8 cellular contexts compared by ENCODE assay signal in the genomic region with DNA sequence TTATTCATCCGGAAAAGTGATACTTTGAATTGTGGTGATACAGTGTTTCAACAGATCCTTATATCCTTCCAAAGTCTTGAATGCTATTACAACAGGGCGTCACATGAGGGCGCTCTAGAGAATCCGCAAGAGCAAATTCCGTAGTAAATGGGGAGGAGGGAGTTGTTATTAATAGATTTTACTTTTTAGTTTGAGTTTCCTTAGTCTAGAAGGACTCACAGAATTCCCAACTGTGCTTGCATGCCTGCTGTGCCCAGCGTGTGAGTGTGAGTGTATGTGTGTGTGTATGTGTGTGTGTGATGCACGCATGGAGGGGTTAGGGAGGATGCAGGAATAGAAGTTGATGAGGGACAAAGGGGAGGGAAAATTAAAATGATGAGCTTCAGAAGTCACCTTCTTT.
DNase-seq lines count a peak whose midpoint lies in the region; ATAC-seq and FAIRE-seq lines count a peak whose summit lies in the region.

No MANE protein-coding gene starts in this region.

- peaks cover 22% of the 10 kb centered on the region for H3K4me1 ChIP-seq in SJCRH30
- H3K4me1 ChIP-seq in neuronal stem cell (ENCODE audit: control insufficient read depth in 2 of 2, insufficient read depth in 1 of 2, low read depth in 1 of 2, low read length in 2 of 2): peaks cover 16 to 17% of the 10 kb centered on the region in 2 donors

- no peak overlapping the region for H3K23ac ChIP-seq in neuronal stem cell (ENCODE audit: low read depth, low read length, poor library complexity)

- no peak overlapping the region for H2BK12ac ChIP-seq in neuronal stem cell (ENCODE audit: low read length)

- ATAC-seq in GM19455 (IDR thresholded peaks at IDR 0.05; ENCODE audit: unreplicated experiment): no peak

- H4K91ac ChIP-seq in neuronal stem cell (ENCODE audit: low read depth, low read length, poor library complexity): no peak overlapping the region

- H2AK5ac ChIP-seq in neuronal stem cell (ENCODE audit: low read depth, low read length): no peak overlapping the region

- H3K4ac ChIP-seq in neuronal stem cell (ENCODE audit: low read length): no peak overlapping the region

- H2BK5ac ChIP-seq in neuronal stem cell (ENCODE audit: low read length): no peak overlapping the region

- H3K36me3 ChIP-seq in SJCRH30 (no peaks in the 10 kb centered on the region), neuronal stem cell (replicated peaks in 1 of 2; ENCODE audit: control insufficient read depth in 2 of 2, insufficient read depth in 2 of 2, low read length in 2 of 2) (no peaks in the 10 kb centered on the region)

- H2BK120ac ChIP-seq in neuronal stem cell (ENCODE audit: low read depth, low read length): no peak overlapping the region

- no peak overlapping the region for H2BK15ac ChIP-seq in neuronal stem cell (ENCODE audit: low read length)

- H3K79me1 ChIP-seq in neuronal stem cell (ENCODE audit: low read depth, low read length): no peaks in the 10 kb centered on the region

- H3K27me3 ChIP-seq in SJCRH30 (no peaks in the 10 kb centered on the region), neuronal stem cell (ENCODE audit: control insufficient read depth in 3 of 3, insufficient read depth in 3 of 3, low read depth in 1 of 3, low read length in 3 of 3) (no peaks in the 10 kb centered on the region)

- H3K4me3 ChIP-seq in SJCRH30: no peak overlapping the region
- H3K4me3 ChIP-seq in neuronal stem cell (ENCODE audit: low read length in 2 of 2): no peak overlapping the region

- H3K9ac ChIP-seq in neuronal stem cell (ENCODE audit: low read depth, low read length, poor library complexity): no peak overlapping the region

- WGBS in neuronal stem cell (ENCODE audit: extremely low coverage in 2 of 2, insufficient read length in 2 of 2, insufficient replicate concordance in 1 of 2), 2 donors: no CpG with 5 or more reads among the region's 7 CpGs

- H3K27ac ChIP-seq in SJCRH30 (peak overlapping the region; percentile 71), neuronal stem cell (replicated peaks; ENCODE audit: low read length) (no peak overlapping the region)

- no peak for FAIRE-seq in urothelium cell line (lab: Jason Lieb, UNC)

- no peak overlapping the region for H4K8ac ChIP-seq in neuronal stem cell (ENCODE audit: low read depth, low read length)

- H3K9me3 ChIP-seq in SJCRH30 (replicated peaks) (no peaks in the 10 kb centered on the region), neuronal stem cell (replicated peaks in 1 of 2; ENCODE audit: control insufficient read depth in 2 of 2, insufficient read depth in 1 of 2, low read depth in 1 of 2, low read length in 2 of 2) (peaks cover 0 to 6% of the 10 kb centered on the region in 2 donors)

- H3K18ac ChIP-seq in neuronal stem cell (ENCODE audit: low read length): no peak overlapping the region

- H3K4me2 ChIP-seq in neuronal stem cell (ENCODE audit: insufficient read depth, low read length, poor library complexity, severe bottlenecking): no peak overlapping the region

- H2AFZ ChIP-seq in neuronal stem cell (ENCODE audit: low read length): peak overlapping the region; percentile 7

- no peak overlapping the region for H3K14ac ChIP-seq in neuronal stem cell (ENCODE audit: low read length)

- DNase-seq in DMS53 (lab: John Stamatoyannopoulos, UW): peak; percentile 88
- DNase-seq in KG1 (lab: John Stamatoyannopoulos, UW): peak; percentile 2
- DNase-seq in SJCRH30: peak; percentile 29 to 61
- peak; percentile 69 for DNase-seq in fibroblast of peridontal ligament (ENCODE audit: extremely low read depth)
- DNase-seq in neuronal stem cell (ENCODE audit: low spot score): peak; percentile 64
- no peak for DNase-seq in stimulated activated CD4-positive, alpha-beta T cell treated with anti-CD3 and anti-CD28 coated beads, Interleukin-4, amount 100 ng/mL, for 24 hours
- DNase-seq in urothelium cell line (ENCODE audit: low spot score): no peak

Comparison
In these comparisons a context has a peak if more than half of its experiments do, and no peak if none do; other contexts are left out.
1. DNase-seq: peak in DMS53 (single experiment), KG1 (single experiment), SJCRH30 (2 of 2), fibroblast of peridontal ligament (single experiment) and neuronal stem cell (single experiment); none in stimulated activated CD4-positive, alpha-beta T cell treated with anti-CD3 and anti-CD28 coated beads, Interleukin-4, amount 100 ng/mL, for 24 hours (single experiment) and urothelium cell line (single experiment).